35 cellular contexts compared by ENCODE assay signal in genomic region chr4:72218953-72219352, GRCh38.
"Had no signal": no experiment of that assay in that cellular context is flagged by ENCODE, and none has a peak within 500 bp of the region (broad histone marks: within the 10 kb centered on the region; RNA-seq: fewer than 3 reads in every experiment).

No MANE protein-coding gene starts in this region.

- H3K4me1 Mint-ChIP-seq: activated naive CD8-positive, alpha-beta T cell treated with anti-CD3 and anti-CD28 coated beads for 36 hours; immature natural killer cell; stimulated activated effector memory CD8-positive, alpha-beta T cell treated with anti-CD3 and anti-CD28 coated beads, Interleukin-12 subunit alpha, Interleukin-12 subunit beta, amount 100 ng/mL, for 72 hours; stimulated activated naive CD8-positive, alpha-beta T cell treated with anti-CD3 and anti-CD28 coated beads, Interleukin-15, amount 100 ng/mL, for 72 hours had no signal

- H3K27ac ChIP-seq: brain microvascular endothelial cell, heart left ventricle, left ventricle myocardium inferior, skin epidermis, thyroid gland, upper lobe of left lung, vagina, VCaP had no signal

- H3K9me3 ChIP-seq: left ventricle myocardium inferior, mucosa of descending colon, thyroid gland, vagina had no signal

- H3K9me3 Mint-ChIP-seq: activated naive CD8-positive, alpha-beta T cell treated with anti-CD3 and anti-CD28 coated beads for 36 hours; activated T-helper 1 cell treated with anti-CD3 and anti-CD28 coated beads, Interleukin-12 subunit alpha, Interleukin-12 subunit beta, Interleukin-2, Interleukin-4 antibody, amounts not matched to agents 30 ng/mL and 10 ng/mL and 1 ng/mL, durations not matched to agents 14 hours and 24 hours and 36 hours; stimulated activated effector memory CD8-positive, alpha-beta T cell treated with anti-CD3 and anti-CD28 coated beads, Interleukin-12 subunit alpha, Interleukin-12 subunit beta, amount 100 ng/mL, for 72 hours; T-helper 1 cell treated with Interleukin-12 subunit alpha and Interleukin-12 subunit beta and Interleukin-4 antibody, amounts not matched to agents 30 μg/mL and 1 μg/mL, for 36 hours had no signal

- ATAC-seq: effector memory CD8-positive, alpha-beta T cell; heart left ventricle; mucosa of descending colon; natural killer cell treated with Interleukin-12 subunit alpha and Interleukin-12 subunit beta and Interleukin-15 and Interleukin-18, amount 100 ng/mL, for 72 hours; sciatic nerve; stimulated activated effector memory CD8-positive, alpha-beta T cell treated with anti-CD3 and anti-CD28 coated beads, Interleukin-12 subunit alpha, Interleukin-12 subunit beta, amount 100 ng/mL, for 72 hours; stimulated activated naive CD8-positive, alpha-beta T cell treated with anti-CD3 and anti-CD28 coated beads, Interleukin-15, amount 100 ng/mL, for 72 hours had no signal

- H3K4me1 ChIP-seq: heart left ventricle, left ventricle myocardium inferior, thyroid gland, upper lobe of left lung, vagina had no signal

- H3K4me3 Mint-ChIP-seq: activated naive CD4-positive, alpha-beta T cell treated with anti-CD3 and anti-CD28 coated beads for 36 hours; activated naive CD8-positive, alpha-beta T cell treated with anti-CD3 and anti-CD28 coated beads for 36 hours; activated T-helper 1 cell treated with anti-CD3 and anti-CD28 coated beads, Interleukin-12 subunit alpha, Interleukin-12 subunit beta, Interleukin-2, Interleukin-4 antibody, amounts not matched to agents 30 ng/mL and 10 ng/mL and 1 ng/mL, durations not matched to agents 14 hours and 24 hours and 36 hours; effector memory CD8-positive, alpha-beta T cell; immature natural killer cell; natural killer cell treated with Interleukin-12 subunit alpha and Interleukin-12 subunit beta and Interleukin-15 and Interleukin-18, amount 100 ng/mL, for 72 hours; stimulated activated effector memory CD8-positive, alpha-beta T cell treated with anti-CD3 and anti-CD28 coated beads, Interleukin-12 subunit alpha, Interleukin-12 subunit beta, amount 100 ng/mL, for 72 hours; stimulated activated naive CD8-positive, alpha-beta T cell treated with anti-CD3 and anti-CD28 coated beads, Interleukin-15, amount 100 ng/mL, for 72 hours; T-helper 1 cell treated with Interleukin-12 subunit alpha and Interleukin-12 subunit beta and Interleukin-4 antibody, amounts not matched to agents 30 μg/mL and 1 μg/mL, for 36 hours had no signal

- H3K27me3 Mint-ChIP-seq: activated naive CD8-positive, alpha-beta T cell treated with anti-CD3 and anti-CD28 coated beads for 36 hours; effector memory CD8-positive, alpha-beta T cell; natural killer cell treated with Interleukin-12 subunit alpha and Interleukin-12 subunit beta and Interleukin-15 and Interleukin-18, amount 100 ng/mL, for 72 hours; progenitor cell of endocrine pancreas; stimulated activated naive CD8-positive, alpha-beta T cell treated with anti-CD3 and anti-CD28 coated beads, Interleukin-15, amount 100 ng/mL, for 72 hours had no signal

- H3K27me3 ChIP-seq: brain microvascular endothelial cell, heart left ventricle, thyroid gland, upper lobe of left lung, vagina had no signal

- H3K36me3 Mint-ChIP-seq: activated naive CD8-positive, alpha-beta T cell treated with anti-CD3 and anti-CD28 coated beads for 36 hours; immature natural killer cell; natural killer cell treated with Interleukin-12 subunit alpha and Interleukin-12 subunit beta and Interleukin-15 and Interleukin-18, amount 100 ng/mL, for 72 hours; stimulated activated effector memory CD8-positive, alpha-beta T cell treated with anti-CD3 and anti-CD28 coated beads, Interleukin-12 subunit alpha, Interleukin-12 subunit beta, amount 100 ng/mL, for 72 hours had no signal

- DNase-seq: activated CD4-positive, alpha-beta T cell treated with anti-CD3 and anti-CD28 coated beads for 4 hours; activated CD4-positive, alpha-beta T cell treated with anti-CD3 and anti-CD28 coated beads, Interleukin-2, amount 50 U/mL, for 4 hours; activated CD8-positive, alpha-beta memory T cell treated with anti-CD3 and anti-CD28 coated beads for 24 hours; activated effector memory CD4-positive, alpha-beta T cell treated with anti-CD3 and anti-CD28 coated beads, Interleukin-2, amount 50 U/mL, for 16 hours; activated naive CD4-positive, alpha-beta T cell treated with anti-CD3 and anti-CD28 coated beads for 36 hours; activated naive CD8-positive, alpha-beta T cell treated with anti-CD3 and anti-CD28 coated beads for 36 hours; amniotic stem cell; brain microvascular endothelial cell; caudate nucleus; cortex of kidney; effector memory CD8-positive, alpha-beta T cell; foreskin fibroblast; heart left ventricle; hypothalamus; immature natural killer cell; kidney; left ventricle myocardium inferior; mucosa of descending colon; retina; stimulated activated CD4-positive, alpha-beta T cell treated with anti-CD3 and anti-CD28 coated beads, Interleukin-12 subunit alpha, Interleukin-12 subunit beta, amount 100 ng/mL, for 4 hours; stimulated activated CD4-positive, alpha-beta T cell treated with anti-CD3 and anti-CD28 coated beads, Interleukin-4, amount 100 ng/mL, for 24 hours; stimulated activated naive CD8-positive, alpha-beta T cell treated with anti-CD3 and anti-CD28 coated beads, Interleukin-15, amount 100 ng/mL, for 72 hours; T-helper 9 cell; thyroid gland; upper lobe of left lung had no signal

- H3K36me3 ChIP-seq: brain microvascular endothelial cell, heart left ventricle, left ventricle myocardium inferior, thyroid gland, upper lobe of left lung, vagina had no signal

- H3K4me3 ChIP-seq: heart left ventricle, left ventricle myocardium inferior, lung, mucosa of descending colon, skin epidermis, thyroid gland, upper lobe of left lung, vagina had no signal

- H3K27ac Mint-ChIP-seq: activated naive CD4-positive, alpha-beta T cell treated with anti-CD3 and anti-CD28 coated beads for 36 hours; activated naive CD8-positive, alpha-beta T cell treated with anti-CD3 and anti-CD28 coated beads for 36 hours; activated T-helper 1 cell treated with anti-CD3 and anti-CD28 coated beads, Interleukin-12 subunit alpha, Interleukin-12 subunit beta, Interleukin-2, Interleukin-4 antibody, amounts not matched to agents 30 ng/mL and 10 ng/mL and 1 ng/mL, durations not matched to agents 14 hours and 24 hours and 36 hours; effector memory CD8-positive, alpha-beta T cell; immature natural killer cell; natural killer cell treated with Interleukin-12 subunit alpha and Interleukin-12 subunit beta and Interleukin-15 and Interleukin-18, amount 100 ng/mL, for 72 hours; progenitor cell of endocrine pancreas; stimulated activated effector memory CD8-positive, alpha-beta T cell treated with anti-CD3 and anti-CD28 coated beads, Interleukin-12 subunit alpha, Interleukin-12 subunit beta, amount 100 ng/mL, for 72 hours; stimulated activated naive CD8-positive, alpha-beta T cell treated with anti-CD3 and anti-CD28 coated beads, Interleukin-15, amount 100 ng/mL, for 72 hours; T-helper 1 cell treated with Interleukin-12 subunit alpha and Interleukin-12 subunit beta and Interleukin-4 antibody, amounts not matched to agents 30 μg/mL and 1 μg/mL, for 36 hours had no signal
